7 cellular contexts compared by ENCODE assay signal in the genomic region with DNA sequence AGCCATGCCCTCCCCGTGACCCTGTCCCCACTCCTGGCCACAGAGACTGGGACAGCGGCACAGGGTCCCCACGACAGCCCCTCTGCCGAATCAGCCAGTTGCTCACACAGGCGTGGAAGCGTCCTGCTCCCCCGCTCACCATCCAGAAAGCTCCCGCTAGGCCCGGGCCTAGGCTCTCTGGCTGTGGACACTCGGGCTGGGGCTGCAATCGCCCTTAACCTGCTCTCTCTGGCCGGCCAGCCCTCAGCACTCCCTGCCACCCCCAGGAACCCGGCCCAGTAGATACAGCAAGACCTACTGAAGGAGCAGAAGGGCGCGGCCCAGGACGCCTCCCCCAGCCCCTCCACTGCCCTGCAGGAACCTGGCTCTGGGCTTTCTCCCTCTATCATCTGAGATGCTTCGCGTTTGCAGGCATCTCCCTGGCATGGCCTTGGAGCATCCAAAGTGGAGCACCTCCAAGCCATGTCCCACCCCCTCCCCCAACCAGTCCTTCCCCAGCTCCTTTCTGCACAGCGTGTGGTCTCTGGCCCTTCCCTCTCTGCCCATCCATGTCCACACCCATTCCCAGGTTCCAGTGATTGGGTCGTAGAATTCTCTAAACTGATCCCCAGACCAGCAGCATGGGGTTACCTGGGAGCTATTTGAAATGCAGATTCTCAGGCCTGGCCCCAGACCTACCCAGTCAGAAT.
DNase-seq lines count a peak whose midpoint lies in the region; ATAC-seq and TF ChIP-seq lines count a peak whose summit lies in the region.

No MANE protein-coding gene starts in this region.

- no peak overlapping the region for H3K4ac ChIP-seq in IMR-90 (ENCODE audit: low read depth, low read length)

- peak overlapping the region; percentile 99 for H3K4me2 ChIP-seq in IMR-90 (ENCODE audit: low read depth, low read length)

- H2AK9ac ChIP-seq in IMR-90 (replicated peaks; ENCODE audit: low read depth, low read length, poor library complexity), result peak overlapping the region; percentile 74

- H3K14ac ChIP-seq in IMR-90 (replicated peaks; ENCODE audit: low read depth, low read length), result no peak overlapping the region

- H3K23ac ChIP-seq in IMR-90 (ENCODE audit: low read depth, low read length), result no peak overlapping the region

- 44% methylated on average over 10 of the region's 20 CpGs; no CpG with 5 or more reads in 1 of the 2 experiments for WGBS in IMR-90 (ENCODE audit: extremely low coverage in 2 of 2, insufficient read length in 1 of 2), 2 experiments
- 71% methylated on average over 13 of the region's 20 CpGs for WGBS in suprapubic skin

- H2AFZ ChIP-seq in IMR-90 (replicated peaks; ENCODE audit: low read length, poor library complexity), result peak overlapping the region; percentile 85

- H3K9me3 ChIP-seq in IMR-90 (ENCODE audit: control insufficient read depth, insufficient read depth, low read length), result no peaks in the 10 kb centered on the region
- H3K9me3 ChIP-seq in suprapubic skin, result no peaks in the 10 kb centered on the region

- peak overlapping the region; percentile 74; the same call in 1 of the 2 replicates for H3K4me3 ChIP-seq in IMR-90 (ENCODE audit: insufficient read depth, low read depth, low read length)
- H3K4me3 ChIP-seq in cardiac fibroblast (replicated peaks in 1 of 2; ENCODE audit: low read depth in 2 of 2, low read length in 2 of 2), result peak overlapping the region; percentile 44 to 51
- H3K4me3 ChIP-seq in kidney epithelial cell (ENCODE audit: low read depth, low read length), result peak overlapping the region; percentile 38
- peak overlapping the region; percentile 44 for H3K4me3 ChIP-seq in suprapubic skin

- DNase-seq in IMR-90, result no peak
- no peak for DNase-seq in cardiac fibroblast (ENCODE audit: low read depth in 2 of 2)
- no peak for DNase-seq in kidney epithelial cell (ENCODE audit: low read depth)
- DNase-seq in suprapubic skin (ENCODE audit: low spot score in 2 of 2), result no peak
- DNase-seq in EL, result no peak
- DNase-seq in hypothalamus (lab: John Stamatoyannopoulos, UW), result no peak

- H2BK15ac ChIP-seq in IMR-90 (ENCODE audit: low read depth, low read length), result no peak overlapping the region

- H4K5ac ChIP-seq in IMR-90 (ENCODE audit: low read depth, low read length), result no peak overlapping the region

- POLR2A ChIA-PET in IMR-90 (lab: Charles Lee; ENCODE audit: unreplicated experiment), result no interaction called here

- intact Hi-C loops in IMR-90 (cut with micrococcal nuclease), result loop anchor here (1.0 to 10.0 kb wide), 3 partner anchors 281 to 1095 kb away; partner anchors contain the start of gene PBX3

- TF ChIP-seq RAD21 in IMR-90 (IDR thresholded peaks at IDR 0.05; ENCODE audit: low read length), result no peak

- CTCF ChIA-PET in IMR-90 (lab: Yijun Ruan, JAX), result interaction anchor here (0.6 to 1.0 kb wide), 2 partner anchors 101 to 146 kb away, joined by 3 to 6 read pairs; no protein-coding TSS in a partner anchor

- H3K36me3 ChIP-seq in IMR-90 (ENCODE audit: control insufficient read depth, insufficient read depth, low read length) (peaks cover 4% of the 10 kb centered on the region; the same call in 1 of the 2 replicates), kidney epithelial cell (ENCODE audit: control insufficient read depth, insufficient read depth, low read length) (no peaks in the 10 kb centered on the region), suprapubic skin (peaks cover 25% of the 10 kb centered on the region)

- H2BK120ac ChIP-seq in IMR-90 (ENCODE audit: low read depth, low read length), result no peak overlapping the region

- H3K27me3 ChIP-seq in IMR-90 (ENCODE audit: control insufficient read depth, insufficient read depth, low read length) (no peaks in the 10 kb centered on the region; the same call in 1 of the 2 replicates), kidney epithelial cell (ENCODE audit: control insufficient read depth, insufficient read depth, low read length) (peaks cover 13% of the 10 kb centered on the region), suprapubic skin (no peaks in the 10 kb centered on the region)

- ATAC-seq in IMR-90 (ENCODE audit: low read depth), result peak; percentile 2; the same call in 1 of the 2 replicates
- ATAC-seq in HG03469 (IDR thresholded peaks at IDR 0.05; ENCODE audit: unreplicated experiment), result no peak

- in situ Hi-C loops in IMR-90 (cut with MboI; ENCODE audit: low sequenced_read_pairs), result loop anchor here (5.0 to 25.0 kb wide), 2 partner anchors 57 to 1088 kb away; no protein-coding TSS in a partner anchor

- H4K8ac ChIP-seq in IMR-90 (ENCODE audit: low read depth in 2 of 2, low read length in 2 of 2), result no peak overlapping the region

- H3K79me1 ChIP-seq in IMR-90 (ENCODE audit: low read depth in 1 of 2, low read length in 2 of 2), result no peaks in the 10 kb centered on the region

- no peak overlapping the region for H4K91ac ChIP-seq in IMR-90 (ENCODE audit: insufficient read depth, low read depth, low read length)

- H3K9me1 ChIP-seq in IMR-90 (ENCODE audit: insufficient read depth, low read length), result no peaks in the 10 kb centered on the region

- H4K20me1 ChIP-seq in IMR-90 (ENCODE audit: insufficient read depth, low read length), result peaks cover 7% of the 10 kb centered on the region; the same call in 1 of the 2 replicates

- TF ChIP-seq POLR2A in IMR-90 (IDR thresholded peaks at IDR 0.05; ENCODE audit: low read depth, low read length), result no peak
- no peak for TF ChIP-seq POLR2A in suprapubic skin (IDR thresholded peaks at IDR 0.05)

- no peak overlapping the region for H2BK20ac ChIP-seq in IMR-90 (ENCODE audit: low read depth, low read length)

- no peak overlapping the region for H2AK5ac ChIP-seq in IMR-90 (ENCODE audit: low read depth, low read length)

- no peak overlapping the region for H3K9ac ChIP-seq in IMR-90 (ENCODE audit: low read depth, low read length)

- H3K56ac ChIP-seq in IMR-90 (ENCODE audit: extremely low read depth, insufficient read depth, low read length), result no peak overlapping the region

- no peak overlapping the region for H3K18ac ChIP-seq in IMR-90 (ENCODE audit: low read depth, low read length)

- no peak for TF ChIP-seq CTCF in IMR-90 (conservative IDR thresholded peaks at IDR 0.05; ENCODE audit: low read depth, low read length)
- no peak for TF ChIP-seq CTCF in cardiac fibroblast (IDR thresholded peaks at IDR 0.05; ENCODE audit: low read depth, low read length)
- TF ChIP-seq CTCF in kidney epithelial cell (IDR thresholded peaks at IDR 0.05; ENCODE audit: insufficient read depth, low read length, poor library complexity, severe bottlenecking), result no peak
- TF ChIP-seq CTCF in suprapubic skin (IDR thresholded peaks at IDR 0.05), result no peak

- H3K27ac ChIP-seq in IMR-90 (ENCODE audit: insufficient read depth, low read length), result no peak overlapping the region
- H3K27ac ChIP-seq in suprapubic skin, result no peak overlapping the region

- no peak overlapping the region for H2BK5ac ChIP-seq in IMR-90 (ENCODE audit: low read depth, low read length, poor library complexity, severe bottlenecking)

- BruUV-seq in IMR-90 (replicated peaks; lab: Mats Ljungman, UMichigan), result no TSS peak

- peaks cover 4% of the 10 kb centered on the region; the same call in 1 of the 2 replicates for H3K4me1 ChIP-seq in IMR-90 (ENCODE audit: control insufficient read depth, insufficient read depth, low read length)
- H3K4me1 ChIP-seq in suprapubic skin, result peaks cover 22% of the 10 kb centered on the region

- dilution Hi-C loops in IMR-90 (cut with HindIII; ENCODE audit: low sequenced_read_pairs, unreplicated experiment), result no loop called here

- TF ChIP-seq EP300 in suprapubic skin (IDR thresholded peaks at IDR 0.05), result no peak

TF ChIP-seq in IMR-90, 13 proteins besides CTCF, POLR2A, EP300 and RAD21:
- TF ChIP-seq MAFK (IDR thresholded peaks at IDR 0.05; ENCODE audit: low read depth, low read length) (no peak), CEBPB (IDR thresholded peaks at IDR 0.05; ENCODE audit: low read depth, low read length) (no peak)
TF ChIP-seq in IMR-90: peak in this region for 0.
